8 cellular contexts compared by ENCODE assay signal in genomic region chr15:75204340-75205063, GRCh38.
DNase-seq lines count a peak whose midpoint lies in the region; ATAC-seq and TF ChIP-seq lines count a peak whose summit lies in the region.

No MANE protein-coding gene starts in this region.

- peak; percentile 61 for TF ChIP-seq CTCF in GM12801 (IDR thresholded peaks at IDR 0.05; ENCODE audit: extremely low read depth, insufficient read length)

- H3K27me3 Mint-ChIP-seq in memory B cell: peaks cover 1% of the 10 kb centered on the region

- peak overlapping the region; percentile 4 for H3K27ac Mint-ChIP-seq in memory B cell

- ATAC-seq in HG03521 (IDR thresholded peaks at IDR 0.05; ENCODE audit: unreplicated experiment): peak; percentile 24
- ATAC-seq in memory B cell (ENCODE audit: low read depth): peak; percentile 57
- no peak for ATAC-seq in GM18870 (IDR thresholded peaks at IDR 0.05; ENCODE audit: unreplicated experiment)

- H3K36me3 Mint-ChIP-seq in memory B cell: peaks cover 9% of the 10 kb centered on the region

- peak; percentile 81 for DNase-seq in NK-92 treated with Interleukin-12 subunit alpha and Interleukin-12 subunit beta, amount 100 ng/mL, for 24 hours (lab: John Stamatoyannopoulos, UW)
- peak; percentile 90 for DNase-seq in activated CD8-positive, alpha-beta memory T cell treated with anti-CD3 and anti-CD28 coated beads for 24 hours
- DNase-seq in effector CD8-positive, alpha-beta T cell (lab: John Stamatoyannopoulos, UW): peak; percentile 76
- DNase-seq in memory B cell (ENCODE audit: low spot score in 2 of 2): peak; percentile 77 to 84
- peak; percentile 71 to 85 (median 79) for DNase-seq in stimulated activated CD4-positive, alpha-beta T cell treated with anti-CD3 and anti-CD28 coated beads, TNF-alpha, amount 100 ng/mL, for 48 hours (ENCODE audit: low read depth in 3 of 3)

- peak overlapping the region; percentile 39 for H3K4me3 Mint-ChIP-seq in memory B cell

- H3K4me1 Mint-ChIP-seq in memory B cell: peaks cover 37% of the 10 kb centered on the region

- no peaks in the 10 kb centered on the region for H3K9me3 Mint-ChIP-seq in memory B cell
